ENCODE assay signal across 14 cellular contexts in the genomic region with DNA sequence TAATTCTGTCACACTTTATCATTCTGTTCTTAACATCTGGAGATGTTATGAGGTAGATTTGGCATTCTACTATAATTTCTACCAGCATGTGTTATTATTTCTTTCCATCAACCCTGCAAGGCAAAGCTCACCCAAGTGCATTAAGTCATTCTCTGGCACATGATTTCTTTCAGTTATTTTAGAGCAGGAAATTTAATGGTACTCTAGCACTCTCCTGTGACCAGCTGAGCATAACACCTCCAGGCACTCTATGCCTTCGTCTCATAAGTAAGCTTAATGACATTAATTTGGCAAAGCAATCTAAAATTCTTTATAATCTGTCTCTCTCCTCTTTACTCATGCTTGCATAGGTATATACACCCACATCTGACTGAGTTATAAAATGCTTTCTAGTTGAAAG.
DNase-seq lines count a peak whose midpoint lies in the region; ATAC-seq and TF ChIP-seq lines count a peak whose summit lies in the region.
"Had no signal": no experiment of that assay in that cellular context is flagged by ENCODE, and none has a peak within 500 bp of the region (broad histone marks: within the 10 kb centered on the region; RNA-seq: fewer than 3 reads in every experiment).

No MANE protein-coding gene starts in this region.

- no peaks in the 10 kb centered on the region for H3K27me3 Mint-ChIP-seq in Calu3 (ENCODE audit: unreplicated experiment)
- H3K27me3 Mint-ChIP-seq: central memory CD8-positive, alpha-beta T cell had no signal

- intact Hi-C loops in Calu3 (cut with micrococcal nuclease; ENCODE audit: unreplicated experiment), result loop anchor here (2.0 kb wide), 1 partner anchor 395 kb away; no protein-coding TSS in a partner anchor

- no peak for TF ChIP-seq CTCF in Calu3 (IDR thresholded peaks at IDR 0.05; ENCODE audit: unreplicated experiment)

- no peak overlapping the region for H3K4me3 Mint-ChIP-seq in Calu3 (ENCODE audit: low read depth, unreplicated experiment)
- H3K4me3 Mint-ChIP-seq: central memory CD8-positive, alpha-beta T cell had no signal

- no peaks in the 10 kb centered on the region for H3K4me1 Mint-ChIP-seq in Calu3 (ENCODE audit: low read depth, unreplicated experiment)
- H3K4me1 Mint-ChIP-seq: central memory CD8-positive, alpha-beta T cell had no signal

- H3K9me3 Mint-ChIP-seq in Calu3 (ENCODE audit: low read depth, unreplicated experiment), result peaks cover 5% of the 10 kb centered on the region

- CTCF ChIA-PET in Calu3 (lab: Charles Lee), result interaction anchor here (0.6 kb wide), 1 partner anchor 51 kb away, joined by 14 read pairs; no protein-coding TSS in a partner anchor

- H3K27ac Mint-ChIP-seq in Calu3 (ENCODE audit: unreplicated experiment), result no peak overlapping the region

- DNase-seq in NCI-H2107 treated with DMSO at 0.1 percent for 48 hours (lab: John Stamatoyannopoulos, UW; ENCODE audit: unreplicated experiment) (peak; percentile 62), NCI-H2107 (lab: John Stamatoyannopoulos, UW) (no peak), NCI-H2081 (lab: John Stamatoyannopoulos, UW) (peak; percentile 58 to 91), cerebellar cortex (ENCODE audit: low spot score) (peak; percentile 40), renal cortical epithelial cell (ENCODE audit: low read depth) (peak; percentile 54), Calu3 (no peak), Kasumi-1 (lab: John Stamatoyannopoulos, UW) (no peak)
- DNase-seq: ACHN; activated naive CD4-positive, alpha-beta T cell treated with anti-CD3 and anti-CD28 coated beads, Interleukin-2, amount 50 U/mL, for 16 hours; mesenchymal stem cell; pancreas; stimulated activated CD4-positive, alpha-beta T cell treated with anti-CD3 and anti-CD28 coated beads, Interleukin-1b, Interleukin-23, amount 100 ng/mL, for 48 hours had no signal

- BruUV-seq in Calu3 (replicated peaks; lab: Mats Ljungman, UMichigan), result no TSS peak

- no peak for ATAC-seq in HG03565 (IDR thresholded peaks at IDR 0.05; ENCODE audit: unreplicated experiment)

- H3K36me3 Mint-ChIP-seq in Calu3 (ENCODE audit: insufficient read depth, unreplicated experiment), result no peaks in the 10 kb centered on the region

Comparison
In these comparisons a context has a peak if more than half of its experiments do, and no peak if none do; other contexts are left out.
1. DNase-seq: peak in NCI-H2107 treated with DMSO at 0.1 percent for 48 hours (single experiment), NCI-H2081 (2 of 2), cerebellar cortex (single experiment) and renal cortical epithelial cell (single experiment); none in NCI-H2107 (single experiment), Calu3 (single experiment) and Kasumi-1 (0 of 2).